ENCODE assay signal across 13 cellular contexts in the genomic region with DNA sequence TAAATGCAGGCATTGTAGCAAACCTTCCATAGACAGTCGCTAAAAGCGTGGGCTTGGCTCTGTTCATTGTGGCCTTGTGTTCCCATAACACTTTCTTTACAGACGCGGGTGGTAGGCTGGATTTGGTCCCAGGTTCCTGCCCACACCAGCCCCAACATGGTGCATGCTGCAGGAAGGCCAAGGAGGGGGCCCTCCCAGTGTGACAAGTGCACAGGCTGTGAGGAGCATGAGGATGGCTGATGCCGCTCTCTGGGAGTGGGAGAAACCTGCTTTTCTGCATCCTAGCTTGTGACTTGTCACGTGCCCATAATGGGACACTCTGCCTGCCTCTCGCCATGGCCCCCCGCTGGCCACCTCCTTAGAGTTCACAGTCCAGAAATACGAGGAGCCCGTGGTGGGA.
"Had no signal": no experiment of that assay in that cellular context is flagged by ENCODE, and none has a peak within 500 bp of the region (broad histone marks: within the 10 kb centered on the region; RNA-seq: fewer than 3 reads in every experiment).

No MANE protein-coding gene starts in this region.

- H3K27me3 ChIP-seq: adrenal gland, cardiac muscle cell, foreskin keratinocyte, ovary had no signal

- H3K27ac ChIP-seq: adrenal gland, cardiac muscle cell, foreskin keratinocyte, ovary, transverse colon had no signal

- H3K4me3 ChIP-seq: adrenal gland, cardiac muscle cell, ovary, transverse colon had no signal

- H3K9me3 ChIP-seq: adrenal gland, ovary, transverse colon had no signal

- DNase-seq: activated CD4-positive, alpha-beta T cell treated with anti-CD3 and anti-CD28 coated beads, Interleukin-2, amount 10 ng/mL, durations not matched to agents 24 days and 14 days; activated T-cell treated with anti-CD3 and anti-CD28 coated beads, Interleukin-2, amount 50 U/mL, for 24 hours; adrenal gland; foreskin keratinocyte; glutamatergic neuron; kidney glomerular epithelial cell; ovary; stimulated activated CD4-positive, alpha-beta T cell treated with anti-CD3 and anti-CD28 coated beads, Interleukin-15, amount 100 ng/mL, for 24 hours; stimulated activated CD4-positive, alpha-beta T cell treated with anti-CD3 and anti-CD28 coated beads, Interleukin-4, amount 100 ng/mL, for 1 hour; stimulated activated naive CD4-positive, alpha-beta T cell; transverse colon had no signal

- H3K4me1 ChIP-seq: adrenal gland, foreskin keratinocyte, transverse colon had no signal

- H3K36me3 ChIP-seq: adrenal gland, cardiac muscle cell, ovary, transverse colon had no signal

- ATAC-seq: foreskin keratinocyte, SK-N-SH treated with all-trans-retinoic acid at 6 μM for 48 hours had no signal
